In genomic region chr10:22317771-22318565, GRCh38 we compare ENCODE assay signal across 1 cellular context.
A peak's percentile ranks its signal among the peaks of the same experiment; 100 is the strongest.
TF ChIP-seq lines count a peak whose summit lies in the region.

No MANE protein-coding gene starts in this region.

TF ChIP-seq in K562, 482 proteins besides CTCF, POLR2A, EP300 and RAD21:
- 0 out of 2 replicates have a peak, but pooled peaks have one; percentile 29 for TF ChIP-seq ZNF766 (CRISPR knock-in tag; conservative IDR thresholded peaks at IDR 0.05)
- no peak for TF ChIP-seq DIDO1 (tag; IDR thresholded peaks at IDR 0.05; ENCODE audit: low read depth)
- TF ChIP-seq NFATC3 (IDR thresholded peaks at IDR 0.05), result 0 out of 2 replicates have a peak, but pooled peaks have one; percentile 20
